In the genomic region with DNA sequence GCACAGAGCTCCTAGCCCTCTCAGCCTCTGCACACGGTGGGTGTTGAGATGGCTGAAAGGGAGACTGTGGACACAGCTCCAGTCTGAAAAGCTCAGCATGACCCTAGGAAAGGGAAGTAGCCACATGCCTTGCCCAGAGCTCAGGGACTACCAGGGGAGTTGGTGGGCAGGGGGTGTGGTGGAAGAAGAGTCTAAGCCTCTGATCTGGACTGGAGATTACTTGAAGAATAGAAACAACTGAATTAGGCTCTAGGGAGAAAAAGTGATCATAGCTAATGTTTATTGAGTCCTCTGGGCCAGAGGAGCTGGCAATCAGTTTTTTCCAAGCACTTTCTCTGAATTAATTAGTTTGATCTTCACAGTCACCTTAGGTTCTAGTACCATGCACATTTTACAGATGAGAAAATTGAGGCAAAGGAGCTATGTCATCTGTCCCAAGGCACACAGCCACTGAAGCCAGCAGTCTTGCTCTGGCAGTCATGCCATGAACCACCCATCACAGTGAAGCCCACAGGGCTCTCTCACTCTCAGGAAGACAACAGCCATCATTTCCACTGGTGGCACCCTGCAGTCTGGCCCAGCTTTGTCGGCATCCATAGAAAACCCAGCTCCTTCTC, we compare ENCODE assay signal across 1 cellular context.
TF ChIP-seq lines count a peak whose summit lies in the region.

No MANE protein-coding gene starts in this region.

TF ChIP-seq in A549, 52 proteins besides CTCF, POLR2A, EP300 and RAD21:
- peak; percentile 57; the same call in 1 of the 2 replicates for TF ChIP-seq KDM1A (IDR thresholded peaks at IDR 0.05; ENCODE audit: low read depth)
- no peak for TF ChIP-seq MAFK (IDR thresholded peaks at IDR 0.05; ENCODE audit: partially characterized antibody)
